ENCODE assay signal across 8 cellular contexts in genomic region chr19:46716672-46717033, GRCh38. TPM values are rescaled to one million over a fixed set of nuclear protein-coding genes. Genes with fewer than 3 reads are reported as not detected.
DNase-seq lines count a peak whose midpoint lies in the region; ATAC-seq and TF ChIP-seq lines count a peak whose summit lies in the region.

No MANE protein-coding gene starts in this region.

- H3K36me3 ChIP-seq in GM23338 (ENCODE audit: insufficient read depth), result no peaks in the 10 kb centered on the region

- H3F3A ChIP-seq in GM23338 (replicated peaks; ENCODE audit: low read depth), result peaks cover 19% of the 10 kb centered on the region; the same call in 1 of the 2 replicates

- peak; percentile 44 for DNase-seq in GM23338 (ENCODE audit: low spot score)
- DNase-seq in activated CD4-positive, alpha-beta memory T cell treated with anti-CD3 and anti-CD28 coated beads, Interleukin-2, amount 10 ng/mL, durations not matched to agents 7 days and 5 days, result no peak
- no peak for DNase-seq in left ventricle myocardium superior
- no peak for DNase-seq in GF-D8 (lab: John Stamatoyannopoulos, UW)
- DNase-seq in activated CD4-positive, alpha-beta T cell treated with anti-CD3 and anti-CD28 coated beads for 48 hours, result no peak
- DNase-seq in SW 1271 (lab: John Stamatoyannopoulos, UW), result no peak

- peak overlapping the region; percentile 97 for H3K4me3 Mint-ChIP-seq in GM23338
- peak overlapping the region; percentile 97 for H3K4me3 Mint-ChIP-seq in activated CD4-positive, alpha-beta memory T cell treated with anti-CD3 and anti-CD28 coated beads, Interleukin-2, amount 10 ng/mL, durations not matched to agents 7 days and 5 days

- H3K27ac Mint-ChIP-seq in GM23338, result peak overlapping the region; percentile 89
- H3K27ac Mint-ChIP-seq in activated CD4-positive, alpha-beta memory T cell treated with anti-CD3 and anti-CD28 coated beads, Interleukin-2, amount 10 ng/mL, durations not matched to agents 7 days and 5 days, result peak overlapping the region; percentile 95

- ATAC-seq in GM23338 (no peak; the same call in 1 of the 3 replicates), left ventricle myocardium superior (peak; percentile 1), HG03460 (IDR thresholded peaks at IDR 0.05; ENCODE audit: unreplicated experiment) (no peak)

- peaks cover 33% of the 10 kb centered on the region for H3K79me2 ChIP-seq in GM23338 (replicated peaks; ENCODE audit: insufficient read depth)

- CTCF ChIA-PET in activated CD4-positive, alpha-beta memory T cell treated with anti-CD3 and anti-CD28 coated beads, Interleukin-2, amount 10 ng/mL, durations not matched to agents 7 days and 5 days (lab: Charles Lee), result interaction anchor here (1.0 to 5.6 kb wide), 2 partner anchors 13 to 55 kb away, joined by 3 to 50 read pairs; no protein-coding TSS in a partner anchor

- TF ChIP-seq CTCF in GM23338 (conservative IDR thresholded peaks at IDR 0.05; ENCODE audit: low read depth in 2 of 2), result no peak

- H2AFZ ChIP-seq in GM23338, result peak overlapping the region; percentile 66

- no peaks in the 10 kb centered on the region for H3K27me3 ChIP-seq in GM23338 (ENCODE audit: insufficient read depth)

- H3K9me2 ChIP-seq in GM23338 (ENCODE audit: insufficient read depth), result no peaks in the 10 kb centered on the region

- H3K36me3 Mint-ChIP-seq in GM23338 (ENCODE audit: low read depth), result peaks cover 18% of the 10 kb centered on the region
- H3K36me3 Mint-ChIP-seq in activated CD4-positive, alpha-beta memory T cell treated with anti-CD3 and anti-CD28 coated beads, Interleukin-2, amount 10 ng/mL, durations not matched to agents 7 days and 5 days (ENCODE audit: low read depth), result peaks cover 65% of the 10 kb centered on the region

- H3K4me1 ChIP-seq in GM23338 (ENCODE audit: insufficient read depth), result peaks cover 25% of the 10 kb centered on the region

- no peaks in the 10 kb centered on the region for H3K9me3 Mint-ChIP-seq in GM23338
- H3K9me3 Mint-ChIP-seq in activated CD4-positive, alpha-beta memory T cell treated with anti-CD3 and anti-CD28 coated beads, Interleukin-2, amount 10 ng/mL, durations not matched to agents 7 days and 5 days, result no peaks in the 10 kb centered on the region

- POLR2A ChIA-PET in activated CD4-positive, alpha-beta memory T cell treated with anti-CD3 and anti-CD28 coated beads, Interleukin-2, amount 10 ng/mL, durations not matched to agents 7 days and 5 days (lab: Charles Lee), result interaction anchor here (1.0 to 5.1 kb wide), 6 partner anchors 11 to 194 kb away, joined by 3 to 40 read pairs (median 20); partner anchors contain the start of gene CALM3

- peaks cover 19% of the 10 kb centered on the region for H3K27me3 Mint-ChIP-seq in GM23338 (ENCODE audit: insufficient read depth, low read depth, poor library complexity)
- H3K27me3 Mint-ChIP-seq in activated CD4-positive, alpha-beta memory T cell treated with anti-CD3 and anti-CD28 coated beads, Interleukin-2, amount 10 ng/mL, durations not matched to agents 7 days and 5 days, result no peaks in the 10 kb centered on the region

- H3K4me2 ChIP-seq in GM23338, result peak overlapping the region; percentile 77

- H3K4me1 Mint-ChIP-seq in GM23338, result peaks cover 27% of the 10 kb centered on the region
- H3K4me1 Mint-ChIP-seq in activated CD4-positive, alpha-beta memory T cell treated with anti-CD3 and anti-CD28 coated beads, Interleukin-2, amount 10 ng/mL, durations not matched to agents 7 days and 5 days, result peaks cover 42% of the 10 kb centered on the region

- H3K27ac ChIP-seq in GM23338 (ENCODE audit: low read depth), result peak overlapping the region; percentile 92
- peak overlapping the region; percentile 64 to 97 (median 91) for H3K27ac ChIP-seq in skin epidermis

- peaks cover 9% of the 10 kb centered on the region for H4K20me1 ChIP-seq in GM23338 (replicated peaks; ENCODE audit: insufficient read depth)

- H3K4me3 ChIP-seq in GM23338 (peak overlapping the region; percentile 97), skin epidermis (peak overlapping the region; percentile 67 to 93 (median 85))

- intact Hi-C loops in left ventricle myocardium superior (cut with micrococcal nuclease), result no loop called here

TF ChIP-seq in GM23338, 12 proteins besides CTCF, POLR2A, EP300 and RAD21 (continues in another document):
- TF ChIP-seq, protein P1, sequence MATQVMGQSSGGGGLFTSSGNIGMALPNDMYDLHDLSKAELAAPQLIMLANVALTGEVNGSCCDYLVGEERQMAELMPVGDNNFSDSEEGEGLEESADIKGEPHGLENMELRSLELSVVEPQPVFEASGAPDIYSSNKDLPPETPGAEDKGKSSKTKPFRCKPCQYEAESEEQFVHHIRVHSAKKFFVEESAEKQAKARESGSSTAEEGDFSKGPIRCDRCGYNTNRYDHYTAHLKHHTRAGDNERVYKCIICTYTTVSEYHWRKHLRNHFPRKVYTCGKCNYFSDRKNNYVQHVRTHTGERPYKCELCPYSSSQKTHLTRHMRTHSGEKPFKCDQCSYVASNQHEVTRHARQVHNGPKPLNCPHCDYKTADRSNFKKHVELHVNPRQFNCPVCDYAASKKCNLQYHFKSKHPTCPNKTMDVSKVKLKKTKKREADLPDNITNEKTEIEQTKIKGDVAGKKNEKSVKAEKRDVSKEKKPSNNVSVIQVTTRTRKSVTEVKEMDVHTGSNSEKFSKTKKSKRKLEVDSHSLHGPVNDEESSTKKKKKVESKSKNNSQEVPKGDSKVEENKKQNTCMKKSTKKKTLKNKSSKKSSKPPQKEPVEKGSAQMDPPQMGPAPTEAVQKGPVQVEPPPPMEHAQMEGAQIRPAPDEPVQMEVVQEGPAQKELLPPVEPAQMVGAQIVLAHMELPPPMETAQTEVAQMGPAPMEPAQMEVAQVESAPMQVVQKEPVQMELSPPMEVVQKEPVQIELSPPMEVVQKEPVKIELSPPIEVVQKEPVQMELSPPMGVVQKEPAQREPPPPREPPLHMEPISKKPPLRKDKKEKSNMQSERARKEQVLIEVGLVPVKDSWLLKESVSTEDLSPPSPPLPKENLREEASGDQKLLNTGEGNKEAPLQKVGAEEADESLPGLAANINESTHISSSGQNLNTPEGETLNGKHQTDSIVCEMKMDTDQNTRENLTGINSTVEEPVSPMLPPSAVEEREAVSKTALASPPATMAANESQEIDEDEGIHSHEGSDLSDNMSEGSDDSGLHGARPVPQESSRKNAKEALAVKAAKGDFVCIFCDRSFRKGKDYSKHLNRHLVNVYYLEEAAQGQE (IDR thresholded peaks at IDR 0.05; ENCODE audit: unreplicated experiment), result no peak
- TF ChIP-seq EZH2 (IDR thresholded peaks at IDR 0.05; ENCODE audit: low read depth, unreplicated experiment), result no peak
- TF ChIP-seq JUNB (IDR thresholded peaks at IDR 0.05; ENCODE audit: unreplicated experiment), result no peak
- no peak for TF ChIP-seq STAT1 (IDR thresholded peaks at IDR 0.05; ENCODE audit: unreplicated experiment)
- no peak for TF ChIP-seq ZNF331 (CRISPR knock-in tag; IDR thresholded peaks at IDR 0.05; ENCODE audit: low read depth)
- TF ChIP-seq POLR2AphosphoS5 (IDR thresholded peaks at IDR 0.05; ENCODE audit: low read depth), result no peak
- TF ChIP-seq ETS1 (IDR thresholded peaks at IDR 0.05), result no peak

RNA-seq across cellular contexts. Expression of gene PRKD2, which starts 0.3 kb away (rescaled TPM):
- 66.6 and 68.0 TPM in 2 replicates for total RNA-seq in GM23338 (2014; rRNA removed; shearing (Covaris generic))
- polyA plus RNA-seq in GM23338 (2016; fragmentation: Nextera tagmentation; extraction: Ambion mirVana), result 53.8 and 53.9 TPM in 2 replicates
- 100 to 1,000 TPM; 167 to 177 TPM for total RNA-seq in activated CD4-positive, alpha-beta memory T cell treated with anti-CD3 and anti-CD28 coated beads, Interleukin-2, amount 10 ng/mL, durations not matched to agents 7 days and 5 days
- 9.3 TPM for total RNA-seq in left ventricle myocardium superior

RNA-seq across cellular contexts. Expression of gene FKRP, which starts 29.2 kb away (rescaled TPM):
- 25.5 and 31.9 TPM in 2 replicates for total RNA-seq in GM23338 (2014; rRNA removed; shearing (Covaris generic))
- 8.9 and 11.5 TPM in 2 replicates for polyA plus RNA-seq in GM23338 (2016; fragmentation: Nextera tagmentation; extraction: Ambion mirVana)
- 10 to 100 TPM; 13.4 to 15.4 TPM for total RNA-seq in activated CD4-positive, alpha-beta memory T cell treated with anti-CD3 and anti-CD28 coated beads, Interleukin-2, amount 10 ng/mL, durations not matched to agents 7 days and 5 days
- total RNA-seq in left ventricle myocardium superior, result 15.3 TPM

RNA-seq across cellular contexts. Expression of gene STRN4, which starts 29.6 kb away (rescaled TPM):
- 131 and 140 TPM in 2 replicates for total RNA-seq in GM23338 (2014; rRNA removed; shearing (Covaris generic))
- 58.0 and 62.1 TPM in 2 replicates for polyA plus RNA-seq in GM23338 (2016; fragmentation: Nextera tagmentation; extraction: Ambion mirVana)
- 10 to 100 TPM; 75.1 to 78.5 TPM for total RNA-seq in activated CD4-positive, alpha-beta memory T cell treated with anti-CD3 and anti-CD28 coated beads, Interleukin-2, amount 10 ng/mL, durations not matched to agents 7 days and 5 days
- total RNA-seq in left ventricle myocardium superior, result 49.0 TPM

RNA-seq across cellular contexts. Expression of gene DACT3, which starts 55.7 kb away (rescaled TPM):
- total RNA-seq in GM23338 (2014; rRNA removed; shearing (Covaris generic)), result 1.2 and 2.6 TPM in 2 replicates
- 0.75 and 0.78 TPM in 2 replicates for polyA plus RNA-seq in GM23338 (2016; fragmentation: Nextera tagmentation; extraction: Ambion mirVana)
- under 1 TPM; 0.15 to 0.20 TPM for total RNA-seq in activated CD4-positive, alpha-beta memory T cell treated with anti-CD3 and anti-CD28 coated beads, Interleukin-2, amount 10 ng/mL, durations not matched to agents 7 days and 5 days
- 14.1 TPM for total RNA-seq in left ventricle myocardium superior
